ENCODE assay signal across 21 cellular contexts in the genomic region with DNA sequence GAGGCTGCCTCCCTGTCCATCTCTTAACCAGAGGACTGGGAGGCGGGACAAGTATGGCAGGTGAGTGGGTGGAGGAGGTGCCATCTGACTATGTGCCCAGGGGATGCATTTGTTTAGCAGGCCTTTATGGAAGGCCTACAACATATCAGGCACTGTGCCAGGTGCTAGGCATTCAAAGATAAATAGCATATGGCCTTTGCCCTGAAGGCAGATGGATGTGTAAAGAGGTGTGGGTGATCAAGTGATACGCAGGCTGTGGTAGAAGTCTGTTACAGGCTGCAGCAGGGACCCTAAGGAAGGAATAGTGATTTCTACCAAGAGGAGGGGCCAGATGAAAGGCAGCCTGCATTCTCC.
DNase-seq lines count a peak whose midpoint lies in the region; ATAC-seq and TF ChIP-seq lines count a peak whose summit lies in the region.
"Had no signal": no experiment of that assay in that cellular context is flagged by ENCODE, and none has a peak within 500 bp of the region (broad histone marks: within the 10 kb centered on the region; RNA-seq: fewer than 3 reads in every experiment).

No MANE protein-coding gene starts in this region.

- H3K36me3 ChIP-seq in BE2C = no peaks in the 10 kb centered on the region
- no peaks in the 10 kb centered on the region for H3K36me3 ChIP-seq in effector memory CD4-positive, alpha-beta T cell (ENCODE audit: control insufficient read depth, insufficient read depth, low read length)
- H3K36me3 ChIP-seq: ascending aorta, pancreas, stomach had no signal

- no peak for TF ChIP-seq CTCF in BE2C (IDR thresholded peaks at IDR 0.05; ENCODE audit: low read depth, low read length)
- TF ChIP-seq CTCF in type B pancreatic cell (conservative IDR thresholded peaks at IDR 0.05) = no peak

- peaks cover 21% of the 10 kb centered on the region for H3K4me1 Mint-ChIP-seq in type B pancreatic cell (ENCODE audit: unreplicated experiment)
- H3K4me1 Mint-ChIP-seq: naive B cell had no signal

- H3K4me1 ChIP-seq in BE2C = peaks cover 71% of the 10 kb centered on the region
- no peaks in the 10 kb centered on the region for H3K4me1 ChIP-seq in effector memory CD4-positive, alpha-beta T cell (ENCODE audit: control insufficient read depth, insufficient read depth, low read length, poor library complexity, severe bottlenecking)
- H3K4me1 ChIP-seq: Caco-2, pancreas had no signal

- ATAC-seq in GM19351 (IDR thresholded peaks at IDR 0.05; ENCODE audit: unreplicated experiment) = no peak
- ATAC-seq: pancreas had no signal

- H3K27ac ChIP-seq in effector memory CD4-positive, alpha-beta T cell (ENCODE audit: insufficient read depth, low read length, poor library complexity, severe bottlenecking) = no peak overlapping the region
- H3K27ac ChIP-seq: ascending aorta, pancreas, stomach, VCaP had no signal

- DNase-seq in BE2C (peak; percentile 60), DMS153 (lab: John Stamatoyannopoulos, UW) (peak; percentile 74), NCI-H2081 treated with DMSO at 0.1 percent for 48 hours (lab: John Stamatoyannopoulos, UW) (peak; percentile 11), SK-N-DZ (ENCODE audit: low spot score) (peak; percentile 33), type B pancreatic cell (ENCODE audit: extremely low spot score, unreplicated experiment) (no peak)
- DNase-seq in activated CD4-positive, alpha-beta T cell treated with anti-CD3 and anti-CD28 coated beads, Interleukin-2, amount 50 U/mL, for 4 hours = no peak
- no peak for DNase-seq in effector memory CD4-positive, alpha-beta T cell
- DNase-seq: activated CD4-positive, alpha-beta memory T cell treated with anti-CD3 and anti-CD28 coated beads for 36 hours; activated naive CD4-positive, alpha-beta T cell treated with anti-CD3 and anti-CD28 coated beads, Interleukin-2, amount 50 U/mL, for 16 hours; activated T-cell treated with anti-CD3 and anti-CD28 coated beads, Interleukin-2, amount 50 U/mL, for 1 hour; Caco-2; cerebellar nuclear complex; GDM1; KBM-7; MV-4-11; naive B cell; pancreas; stomach had no signal

- no peaks in the 10 kb centered on the region for H3K9me3 Mint-ChIP-seq in type B pancreatic cell
- H3K9me3 Mint-ChIP-seq: activated CD4-positive, alpha-beta memory T cell treated with anti-CD3 and anti-CD28 coated beads for 36 hours had no signal

- no peaks in the 10 kb centered on the region for H3K27me3 Mint-ChIP-seq in type B pancreatic cell
- H3K27me3 Mint-ChIP-seq: activated CD4-positive, alpha-beta memory T cell treated with anti-CD3 and anti-CD28 coated beads for 36 hours had no signal

- no peak overlapping the region for H3K27ac Mint-ChIP-seq in type B pancreatic cell
- H3K27ac Mint-ChIP-seq: activated CD4-positive, alpha-beta memory T cell treated with anti-CD3 and anti-CD28 coated beads for 36 hours; naive B cell had no signal

- H3K36me3 Mint-ChIP-seq in type B pancreatic cell = no peaks in the 10 kb centered on the region
- H3K36me3 Mint-ChIP-seq: activated CD4-positive, alpha-beta memory T cell treated with anti-CD3 and anti-CD28 coated beads for 36 hours; naive B cell had no signal

- no peaks in the 10 kb centered on the region for H3K9me3 ChIP-seq in BE2C
- H3K9me3 ChIP-seq in effector memory CD4-positive, alpha-beta T cell (ENCODE audit: control insufficient read depth, low read length) = no peaks in the 10 kb centered on the region
- H3K9me3 ChIP-seq: ascending aorta, Caco-2, pancreas, stomach had no signal

- H3K27me3 ChIP-seq in BE2C = no peaks in the 10 kb centered on the region
- H3K27me3 ChIP-seq in effector memory CD4-positive, alpha-beta T cell (replicated peaks; ENCODE audit: control insufficient read depth, insufficient read depth, low read length, poor library complexity, severe bottlenecking) = no peaks in the 10 kb centered on the region
- H3K27me3 ChIP-seq: ascending aorta, pancreas, stomach had no signal

- no peak overlapping the region for H3K4me3 Mint-ChIP-seq in type B pancreatic cell
- H3K4me3 Mint-ChIP-seq: activated CD4-positive, alpha-beta memory T cell treated with anti-CD3 and anti-CD28 coated beads for 36 hours; naive B cell had no signal

- H3K4me3 ChIP-seq in BE2C (ENCODE audit: low read depth, low read length) = no peak overlapping the region
- no peak overlapping the region for H3K4me3 ChIP-seq in effector memory CD4-positive, alpha-beta T cell (ENCODE audit: insufficient read depth, low read depth, low read length, poor library complexity, severe bottlenecking)
- H3K4me3 ChIP-seq: ascending aorta, pancreas, stomach had no signal

Comparison
In these comparisons a context has a peak if more than half of its experiments do, and no peak if none do; other contexts are left out.
1. DNase-seq: peak in BE2C (single experiment), DMS153 (single experiment), NCI-H2081 treated with DMSO at 0.1 percent for 48 hours (single experiment) and SK-N-DZ (single experiment); none in activated CD4-positive, alpha-beta T cell treated with anti-CD3 and anti-CD28 coated beads, Interleukin-2, amount 50 U/mL, for 4 hours (0 of 2), type B pancreatic cell (single experiment) and effector memory CD4-positive, alpha-beta T cell (0 of 3).